Comparison of ENCODE assay signal across 13 cellular contexts in the genomic region with DNA sequence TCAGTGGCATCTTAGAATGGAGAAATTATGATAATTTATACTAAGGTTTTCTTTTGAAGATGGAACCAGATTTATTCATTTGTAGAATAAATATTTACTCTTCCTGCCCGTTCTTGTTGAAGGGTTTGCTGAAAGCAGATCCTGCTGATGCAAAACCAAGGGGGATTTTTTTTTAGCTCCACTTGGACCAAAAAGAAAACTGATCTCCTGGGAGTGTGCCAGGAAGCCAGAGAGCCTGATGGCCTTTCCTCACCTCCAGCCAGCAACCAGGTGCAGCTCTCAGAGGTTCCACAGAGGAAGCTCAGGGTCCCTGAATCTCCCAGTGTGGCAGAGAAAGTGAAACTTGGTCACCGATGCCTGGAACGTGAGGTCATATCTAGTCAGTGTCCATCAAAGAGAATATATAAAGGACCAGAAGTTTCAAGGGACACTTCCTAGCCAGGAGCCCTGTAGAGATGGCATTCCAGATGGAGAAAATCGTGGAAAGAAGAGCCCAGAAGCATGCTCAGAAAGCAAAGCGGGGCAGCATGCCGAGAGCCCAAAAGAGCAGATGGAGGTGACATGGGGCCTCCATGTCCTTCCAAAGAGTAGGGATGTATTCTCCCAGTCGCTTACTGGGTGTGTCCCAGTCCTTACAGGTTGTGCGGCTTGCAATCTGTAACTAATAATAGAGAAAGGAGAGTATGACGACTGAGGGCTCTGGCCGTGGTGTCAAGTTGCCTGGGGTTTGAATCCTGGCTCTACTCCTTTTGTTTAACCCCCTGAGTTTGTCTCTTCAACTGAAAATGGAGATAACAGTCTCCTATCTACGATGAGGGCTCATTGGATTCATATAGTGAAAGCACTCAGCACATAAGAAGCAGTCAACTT. TPM values are rescaled to one million over a fixed set of nuclear protein-coding genes. Genes with fewer than 3 reads are reported as not detected.
DNase-seq lines count a peak whose midpoint lies in the region; ATAC-seq, FAIRE-seq and TF ChIP-seq lines count a peak whose summit lies in the region.
"Had no signal": no experiment of that assay in that cellular context is flagged by ENCODE, and none has a peak within 500 bp of the region (broad histone marks: within the 10 kb centered on the region; RNA-seq: fewer than 3 reads in every experiment).

No MANE protein-coding gene starts in this region.

- CTCF ChIA-PET in HepG2 (lab: Yijun Ruan, JAX; ENCODE audit: low intra/inter-chr PET ratio, low total read pairs) (no interaction called here), T-cell (lab: Charles Lee) (no interaction called here)

- H2AFZ ChIP-seq in HepG2 (ENCODE audit: low read length): no peak overlapping the region

- DNase-seq in HepG2 (ENCODE audit: low spot score) (no peak), right lobe of liver (no peak), NCI-H774 (lab: John Stamatoyannopoulos, UW) (peak; percentile 31), right cardiac atrium (no peak), kidney glomerular epithelial cell (lab: John Stamatoyannopoulos, UW) (no peak), T-cell (no peak), ecto neural progenitor cell (ENCODE audit: low spot score) (no peak)
- DNase-seq: amniotic stem cell; BE2C; effector CD8-positive, alpha-beta T cell; GDM1 had no signal

- H4K20me1 ChIP-seq in HepG2 (ENCODE audit: insufficient read depth, low read length): no peaks in the 10 kb centered on the region

- no peaks in the 10 kb centered on the region for H3K36me3 Mint-ChIP-seq in T-cell

- TF ChIP-seq RAD21 in HepG2 (CRISPR knock-in tag; IDR thresholded peaks at IDR 0.05): no peak

- no peaks in the 10 kb centered on the region for H3K4me1 ChIP-seq in HepG2 (ENCODE audit: insufficient read depth, low read length)
- H3K4me1 ChIP-seq in right lobe of liver: no peaks in the 10 kb centered on the region
- H3K4me1 ChIP-seq in right cardiac atrium (ENCODE audit: control insufficient read depth, insufficient read depth, low read length): peaks cover 33% of the 10 kb centered on the region
- H3K4me1 ChIP-seq: BE2C had no signal

- H3K4me3 Mint-ChIP-seq in T-cell: no peak overlapping the region

- POLR2A ChIA-PET in HepG2 (lab: Yijun Ruan, JAX) (no interaction called here), T-cell (lab: Charles Lee) (no interaction called here)

- H3K79me2 ChIP-seq in HepG2 (ENCODE audit: insufficient read depth, low read length): no peaks in the 10 kb centered on the region

- peaks cover 3 to 6% of the 10 kb centered on the region in 2 donors for H3K27me3 Mint-ChIP-seq in T-cell

- no peak for FAIRE-seq in HepG2 (lab: Jason Lieb, UNC)

- intact Hi-C loops in HepG2 (cut with micrococcal nuclease; ENCODE audit: unreplicated experiment) (no loop called here), right lobe of liver (cut with DNase I) (no loop called here), right cardiac atrium (cut with DNase I) (no loop called here)

- TF ChIP-seq CTCF in HepG2 (CRISPR knock-in tag; IDR thresholded peaks at IDR 0.05) (no peak), right lobe of liver (IDR thresholded peaks at IDR 0.05) (no peak)

- H3K27ac ChIP-seq in HepG2 (ENCODE audit: extremely low read length, insufficient read depth, low read length) (no peak overlapping the region), right lobe of liver (no peak overlapping the region), right cardiac atrium (ENCODE audit: low read length) (peak overlapping the region; percentile 81)

- no peaks in the 10 kb centered on the region for H3K36me3 ChIP-seq in HepG2 (replicated peaks in 1 of 2; ENCODE audit: control insufficient read depth in 1 of 2, insufficient read depth in 2 of 2, low read length in 2 of 2)
- H3K36me3 ChIP-seq in right lobe of liver: no peaks in the 10 kb centered on the region
- H3K36me3 ChIP-seq: BE2C had no signal

- H3K27me3 ChIP-seq in HepG2 (ENCODE audit: control insufficient read depth in 1 of 2, insufficient read depth in 2 of 2, low read length in 2 of 2): no peaks in the 10 kb centered on the region
- no peaks in the 10 kb centered on the region for H3K27me3 ChIP-seq in right lobe of liver
- no peaks in the 10 kb centered on the region for H3K27me3 ChIP-seq in right cardiac atrium (ENCODE audit: control insufficient read depth, insufficient read depth)
- H3K27me3 ChIP-seq: BE2C had no signal

- no peaks in the 10 kb centered on the region for H3K9me3 ChIP-seq in HepG2 (ENCODE audit: low read length)
- no peaks in the 10 kb centered on the region for H3K9me3 ChIP-seq in right lobe of liver
- H3K9me3 ChIP-seq in right cardiac atrium (ENCODE audit: control insufficient read depth, low read length): no peaks in the 10 kb centered on the region
- H3K9me3 ChIP-seq: BE2C had no signal

- H3K4me2 ChIP-seq in HepG2 (ENCODE audit: low read depth, low read length): peak overlapping the region; percentile 10; the same call in 1 of the 2 replicates
- H3K4me2 ChIP-seq: smooth muscle cell had no signal

- H3K9me3 Mint-ChIP-seq in T-cell: no peaks in the 10 kb centered on the region

- no TSS peak for BruUV-seq in HepG2 (replicated peaks; lab: Mats Ljungman, UMichigan)

- H3K4me3 ChIP-seq in HepG2 (replicated peaks in 1 of 3; ENCODE audit: insufficient read depth in 1 of 3, low read depth in 2 of 3, low read length in 3 of 3) (no peak overlapping the region), right lobe of liver (no peak overlapping the region), right cardiac atrium (ENCODE audit: low read length) (no peak overlapping the region)
- H3K4me3 ChIP-seq: smooth muscle cell had no signal

- 40% methylated on average over 11 of the region's 11 CpGs for WGBS in HepG2 (ENCODE audit: low lambda C conversion rate)
- WGBS in right lobe of liver (ENCODE audit: insufficient coverage, low coverage, low lambda C conversion rate, missing lambda C conversion rate): 50% methylated on average over 8 of the region's 11 CpGs
- 37% methylated on average over 11 of the region's 11 CpGs for WGBS in right cardiac atrium

- TF ChIP-seq EP300 in HepG2 (IDR thresholded peaks at IDR 0.05; ENCODE audit: low read depth in 2 of 2, low read length in 2 of 2) (no peak), HepG2 (CRISPR knock-in tag; IDR thresholded peaks at IDR 0.05; ENCODE audit: borderline replicate concordance) (no peak)

- in situ Hi-C loops in HepG2 (cut with HindIII; ENCODE audit: extremely low pct_ligation_motif_present, low pct_unique_long_range_greater_than_20kb): no loop called here

- no peak overlapping the region for H3K27ac Mint-ChIP-seq in T-cell

- H3K4me1 Mint-ChIP-seq in T-cell: no peaks in the 10 kb centered on the region

- no peak for ATAC-seq in HepG2
- ATAC-seq in right lobe of liver: no peak
- peak in 1 of 2 donors; percentile 20 for ATAC-seq in right cardiac atrium
- no peak for ATAC-seq in T-cell (replicated peaks in 1 of 4)
- no peak for ATAC-seq in HG02759 (IDR thresholded peaks at IDR 0.05; ENCODE audit: unreplicated experiment)

- TF ChIP-seq POLR2A in HepG2 (IDR thresholded peaks at IDR 0.05; ENCODE audit: insufficient read depth in 1 of 2, low read depth in 2 of 2, low read length in 2 of 2) (no peak), right lobe of liver (IDR thresholded peaks at IDR 0.05) (no peak)

- no peak overlapping the region for H3K9ac ChIP-seq in HepG2 (ENCODE audit: insufficient read depth, low read depth, low read length)

TF ChIP-seq in HepG2, 621 proteins besides CTCF, POLR2A, EP300 and RAD21 (continues in another document):
- no peak for TF ChIP-seq JUND (CRISPR knock-in tag; IDR thresholded peaks at IDR 0.05)
- no peak for TF ChIP-seq ZNF335 (CRISPR knock-in tag; IDR thresholded peaks at IDR 0.05)
- TF ChIP-seq, protein P1, sequence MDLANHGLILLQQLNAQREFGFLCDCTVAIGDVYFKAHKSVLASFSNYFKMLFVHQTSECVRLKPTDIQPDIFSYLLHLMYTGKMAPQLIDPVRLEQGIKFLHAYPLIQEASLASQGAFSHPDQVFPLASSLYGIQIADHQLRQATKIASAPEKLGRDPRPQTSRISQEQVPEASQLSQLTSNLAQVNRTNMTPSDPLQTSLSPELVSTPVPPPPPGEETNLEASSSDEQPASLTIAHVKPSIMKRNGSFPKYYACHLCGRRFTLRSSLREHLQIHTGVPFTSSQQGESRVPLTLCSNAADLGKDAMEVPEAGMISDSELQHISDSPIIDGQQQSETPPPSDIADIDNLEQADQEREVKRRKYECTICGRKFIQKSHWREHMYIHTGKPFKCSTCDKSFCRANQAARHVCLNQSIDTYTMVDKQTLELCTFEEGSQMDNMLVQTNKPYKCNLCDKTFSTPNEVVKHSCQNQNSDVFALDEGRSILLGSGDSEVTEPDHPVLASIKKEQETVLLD (CRISPR knock-in tag; IDR thresholded peaks at IDR 0.05; ENCODE audit: low read depth): no peak
- TF ChIP-seq PLRG1 (conservative IDR thresholded peaks at IDR 0.05): no peak
- no peak for TF ChIP-seq ARID2 (CRISPR knock-in tag; IDR thresholded peaks at IDR 0.05; ENCODE audit: borderline replicate concordance)

RNA-seq across cellular contexts. Expression of a gene that starts 12.2 kb away (rescaled TPM):
- total RNA-seq in HepG2 (2016; rRNA removed; fragmentation: Illumina TruSeq; extraction: Trizol) (0.38 and 0.66 TPM in 2 replicates), right lobe of liver (1 to 10 TPM; 3.1 to 6.6 (median 5.2) TPM), right cardiac atrium (10 to 100 TPM; 36.9 to 59.7 (median 42.7) TPM), T-cell (under 1 TPM; 0.20 to 0.99 (median 0.50) TPM)
- total RNA-seq in HepG2 (2016; cell fraction: cytosol; rRNA removed; fragmentation: Illumina TruSeq; extraction: Trizol; ENCODE audit: low read depth): not detected in 2 replicates
- 0.41 and 0.86 TPM in 2 replicates for total RNA-seq in HepG2 (2016; cell fraction: insoluble cytoplasmic fraction; rRNA removed; fragmentation: Illumina TruSeq; extraction: Trizol)
- 0.22 and 0.34 TPM in 2 replicates for total RNA-seq in HepG2 (2016; cell fraction: membrane; rRNA removed; fragmentation: Illumina TruSeq; extraction: Trizol)
- total RNA-seq in HepG2 (2016; cell fraction: nucleus; rRNA removed; fragmentation: Illumina TruSeq; extraction: Trizol): 0.25 and 0.40 TPM in 2 replicates
- polyA plus RNA-seq in HepG2 (2011; rRNA removed) (0.67 and 1.0 TPM in 2 replicates), right cardiac atrium (26.2 TPM)
- 0.63 and 0.81 TPM in 2 replicates for polyA plus RNA-seq in HepG2 (2011; cell fraction: cytosol; rRNA removed)
- 0.59 and 0.85 TPM in 2 replicates for polyA plus RNA-seq in HepG2 (2011; cell fraction: nucleus; rRNA removed)
- polyA plus RNA-seq in HepG2 (2012): 1.0 and 1.6 TPM in 2 replicates
- polyA plus RNA-seq in HepG2 (2016; cell fraction: cytosol; fragmentation: Illumina TruSeq; extraction: Trizol; ENCODE audit: low read depth): 0.14 and 0.25 TPM in 2 replicates
- polyA plus RNA-seq in HepG2 (2016; cell fraction: insoluble cytoplasmic fraction; fragmentation: Illumina TruSeq; extraction: Trizol; ENCODE audit: low read depth): 0.37 and 0.84 TPM in 2 replicates
- polyA plus RNA-seq in HepG2 (2016; cell fraction: membrane; fragmentation: Illumina TruSeq; extraction: Trizol; ENCODE audit: low read depth): 0.24 and 0.26 TPM in 2 replicates
- polyA plus RNA-seq in HepG2 (2016; cell fraction: nucleus; fragmentation: Illumina TruSeq; extraction: Trizol; ENCODE audit: insufficient read depth, low read depth): 0.23 and 0.61 TPM in 2 replicates
- 1.3 and 2.6 TPM in 2 replicates for polyA minus RNA-seq in HepG2 (2011; rRNA and poly(A)+ RNA removed; ENCODE audit: low replicate concordance)
- polyA minus RNA-seq in HepG2 (2011; cell fraction: cytosol; rRNA and poly(A)+ RNA removed): 0.18 and 0.49 TPM in 2 replicates
- polyA minus RNA-seq in HepG2 (2011; cell fraction: nucleus; rRNA and poly(A)+ RNA removed): 0.50 and 0.90 TPM in 2 replicates

Comparison
In these comparisons a context has a peak if more than half of its experiments do, and no peak if none do; other contexts are left out.
1. RNA of a gene that starts 12.2 kb away (total RNA-seq): 36.9 to 59.7 TPM in right cardiac atrium; 3.1 to 6.6 TPM in right lobe of liver, 0.20 to 0.99 TPM in T-cell and 0.22 to 0.86 TPM in HepG2; every median in the first group is over 4 times any median in the second.